ENCODE assay signal across 8 cellular contexts in the genomic region with DNA sequence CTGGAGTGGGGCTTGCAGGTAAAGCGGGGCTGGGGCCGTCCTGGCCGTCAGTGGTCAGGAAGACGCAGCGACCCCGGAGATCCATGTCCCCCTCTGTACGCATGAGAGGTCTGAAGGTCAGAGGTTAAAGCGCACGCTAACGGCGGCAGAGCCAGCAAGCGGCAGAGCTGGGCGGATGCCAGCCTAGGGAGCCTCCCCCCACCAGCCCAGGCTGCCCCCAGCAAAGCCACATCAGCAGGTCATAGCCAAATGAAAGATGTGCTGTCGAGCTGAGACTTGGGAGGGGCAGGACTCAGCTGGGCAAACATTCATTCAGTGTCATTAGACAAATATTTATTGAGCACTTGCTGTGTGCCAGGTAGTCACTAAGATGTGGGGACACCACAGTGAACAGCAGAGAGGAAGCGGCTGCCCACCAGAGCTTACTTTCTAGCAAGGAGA. TPM values are rescaled to one million over a fixed set of nuclear protein-coding genes. Genes with fewer than 3 reads are reported as not detected.
DNase-seq lines count a peak whose midpoint lies in the region; ATAC-seq and TF ChIP-seq lines count a peak whose summit lies in the region.

No MANE protein-coding gene starts in this region.

- peaks cover 19% of the 10 kb centered on the region for H3K4me1 Mint-ChIP-seq in activated T-helper 17 cell treated with anti-CD3 and anti-CD28 coated beads, Interleukin-2, amount 50 U/mL, for 72 hours
- peaks cover 6% of the 10 kb centered on the region for H3K4me1 Mint-ChIP-seq in nephron progenitor cell

- H3K4me3 Mint-ChIP-seq in activated T-helper 17 cell treated with anti-CD3 and anti-CD28 coated beads, Interleukin-2, amount 50 U/mL, for 72 hours = peak overlapping the region; percentile 69
- peak overlapping the region; percentile 78 for H3K4me3 Mint-ChIP-seq in nephron progenitor cell

- peaks cover 3% of the 10 kb centered on the region for H3K9me3 Mint-ChIP-seq in activated T-helper 17 cell treated with anti-CD3 and anti-CD28 coated beads, Interleukin-2, amount 50 U/mL, for 72 hours
- peaks cover 14% of the 10 kb centered on the region for H3K9me3 Mint-ChIP-seq in nephron progenitor cell

- DNase-seq in G401 (ENCODE audit: low spot score) (peak; percentile 6), nephron progenitor cell (no peak), NCI-H187 (lab: John Stamatoyannopoulos, UW) (no peak), UCSD-AML1 (lab: John Stamatoyannopoulos, UW; ENCODE audit: unreplicated experiment) (no peak)
- DNase-seq in stimulated activated naive CD4-positive, alpha-beta T cell treated with Interleukin-2 at 50 U/mL for 16 hours (lab: John Stamatoyannopoulos, UW) = no peak

- no peak for TF ChIP-seq CTCF in nephron progenitor cell (IDR thresholded peaks at IDR 0.05)

- peaks cover 9% of the 10 kb centered on the region for H3K36me3 Mint-ChIP-seq in activated T-helper 17 cell treated with anti-CD3 and anti-CD28 coated beads, Interleukin-2, amount 50 U/mL, for 72 hours (ENCODE audit: low read depth)
- H3K36me3 Mint-ChIP-seq in nephron progenitor cell (ENCODE audit: low read depth) = no peaks in the 10 kb centered on the region

- ATAC-seq in HG03095 (IDR thresholded peaks at IDR 0.05; ENCODE audit: unreplicated experiment) (peak; percentile 14), SK-N-SH treated with all-trans-retinoic acid at 6 μM for 48 hours (no peak)
- peak; percentile 29 for ATAC-seq in activated T-helper 17 cell treated with anti-CD3 and anti-CD28 coated beads, Interleukin-2, amount 50 U/mL, for 72 hours (replicated peaks)

- in situ Hi-C loops in G401 (cut with HindIII; ENCODE audit: low sequenced_read_pairs) = no loop called here

- H3K27ac Mint-ChIP-seq in activated T-helper 17 cell treated with anti-CD3 and anti-CD28 coated beads, Interleukin-2, amount 50 U/mL, for 72 hours = peak overlapping the region; percentile 72
- no peak overlapping the region for H3K27ac Mint-ChIP-seq in nephron progenitor cell

- H3K27me3 Mint-ChIP-seq in activated T-helper 17 cell treated with anti-CD3 and anti-CD28 coated beads, Interleukin-2, amount 50 U/mL, for 72 hours = no peaks in the 10 kb centered on the region
- peaks cover 84% of the 10 kb centered on the region for H3K27me3 Mint-ChIP-seq in nephron progenitor cell (ENCODE audit: low read depth, poor library complexity)

TF ChIP-seq in SK-N-SH treated with all-trans-retinoic acid at 6 μM for 48 hours, 23 proteins besides CTCF, POLR2A, EP300 and RAD21:
- no peak for TF ChIP-seq ZNF8 (CRISPR knock-in tag; IDR thresholded peaks at IDR 0.05)
- TF ChIP-seq TCF4 (CRISPR knock-in tag; IDR thresholded peaks at IDR 0.05; ENCODE audit: borderline replicate concordance) = no peak
- no peak for TF ChIP-seq ESRRG (CRISPR knock-in tag; IDR thresholded peaks at IDR 0.05)
- no peak for TF ChIP-seq GLIS3 (CRISPR knock-in tag; IDR thresholded peaks at IDR 0.05)
- no peak for TF ChIP-seq TOX (CRISPR knock-in tag; IDR thresholded peaks at IDR 0.05; ENCODE audit: borderline replicate concordance)
- TF ChIP-seq, protein P1, sequence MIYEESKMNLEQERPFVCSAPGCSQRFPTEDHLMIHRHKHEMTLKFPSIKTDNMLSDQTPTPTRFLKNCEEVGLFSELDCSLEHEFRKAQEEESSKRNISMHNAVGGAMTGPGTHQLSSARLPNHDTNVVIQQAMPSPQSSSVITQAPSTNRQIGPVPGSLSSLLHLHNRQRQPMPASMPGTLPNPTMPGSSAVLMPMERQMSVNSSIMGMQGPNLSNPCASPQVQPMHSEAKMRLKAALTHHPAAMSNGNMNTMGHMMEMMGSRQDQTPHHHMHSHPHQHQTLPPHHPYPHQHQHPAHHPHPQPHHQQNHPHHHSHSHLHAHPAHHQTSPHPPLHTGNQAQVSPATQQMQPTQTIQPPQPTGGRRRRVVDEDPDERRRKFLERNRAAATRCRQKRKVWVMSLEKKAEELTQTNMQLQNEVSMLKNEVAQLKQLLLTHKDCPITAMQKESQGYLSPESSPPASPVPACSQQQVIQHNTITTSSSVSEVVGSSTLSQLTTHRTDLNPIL (CRISPR knock-in tag; IDR thresholded peaks at IDR 0.05; ENCODE audit: low read depth) = no peak
- TF ChIP-seq, protein P2, sequence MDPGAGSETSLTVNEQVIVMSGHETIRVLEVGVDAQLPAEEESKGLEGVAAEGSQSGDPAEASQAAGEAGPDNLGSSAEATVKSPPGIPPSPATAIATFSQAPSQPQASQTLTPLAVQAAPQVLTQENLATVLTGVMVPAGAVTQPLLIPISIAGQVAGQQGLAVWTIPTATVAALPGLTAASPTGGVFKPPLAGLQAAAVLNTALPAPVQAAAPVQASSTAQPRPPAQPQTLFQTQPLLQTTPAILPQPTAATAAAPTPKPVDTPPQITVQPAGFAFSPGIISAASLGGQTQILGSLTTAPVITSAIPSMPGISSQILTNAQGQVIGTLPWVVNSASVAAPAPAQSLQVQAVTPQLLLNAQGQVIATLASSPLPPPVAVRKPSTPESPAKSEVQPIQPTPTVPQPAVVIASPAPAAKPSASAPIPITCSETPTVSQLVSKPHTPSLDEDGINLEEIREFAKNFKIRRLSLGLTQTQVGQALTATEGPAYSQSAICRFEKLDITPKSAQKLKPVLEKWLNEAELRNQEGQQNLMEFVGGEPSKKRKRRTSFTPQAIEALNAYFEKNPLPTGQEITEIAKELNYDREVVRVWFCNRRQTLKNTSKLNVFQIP (CRISPR knock-in tag; IDR thresholded peaks at IDR 0.05; ENCODE audit: borderline replicate concordance, low read depth) = no peak
- no peak for TF ChIP-seq BACH2 (CRISPR knock-in tag; IDR thresholded peaks at IDR 0.05; ENCODE audit: borderline replicate concordance)

RNA-seq across cellular contexts. Expression of a gene that starts 0.6 kb away (rescaled TPM):
- total RNA-seq in G401 (2014; rRNA removed; shearing (Covaris generic)) = not detected in 2 replicates
- total RNA-seq in activated T-helper 17 cell treated with anti-CD3 and anti-CD28 coated beads, Interleukin-2, amount 50 U/mL, for 72 hours = 10 to 100 TPM; 13.1 to 34.6 TPM

Comparison
In these comparisons a context has a peak if more than half of its experiments do, and no peak if none do; other contexts are left out.
1. RNA of a gene that starts 0.6 kb away (total RNA-seq): 13.1 to 34.6 TPM in activated T-helper 17 cell treated with anti-CD3 and anti-CD28 coated beads, Interleukin-2, amount 50 U/mL, for 72 hours; not detected in G401; every median in the first group is over 10 times any median in the second.